8 cellular contexts compared by ENCODE assay signal in genomic region chr5:76137887-76138542, GRCh38. TPM values are rescaled to one million over a fixed set of nuclear protein-coding genes. Genes with fewer than 3 reads are reported as not detected.
"Had no signal": no experiment of that assay in that cellular context is flagged by ENCODE, and none has a peak within 500 bp of the region (broad histone marks: within the 10 kb centered on the region; RNA-seq: fewer than 3 reads in every experiment).

No MANE protein-coding gene starts in this region.

- H3K27ac ChIP-seq: GM23248 had no signal

- H3K4me1 ChIP-seq: HAP-1 had no signal

- H3K4me3 ChIP-seq: GM23248, HAP-1, K562 had no signal

- H3K9me3 ChIP-seq: HAP-1 had no signal

- H3K36me3 ChIP-seq: HAP-1 had no signal

- ATAC-seq: HCT116, K562 had no signal

- DNase-seq: GM23248, GOT3, H7, IMR-90 had no signal

RNA-seq across cellular contexts. Expression of gene SV2C, which starts 54.8 kb away (rescaled TPM):
- total RNA-seq: GM23248, H7, HT-29, IMR-90 had no signal
